In the genomic region with DNA sequence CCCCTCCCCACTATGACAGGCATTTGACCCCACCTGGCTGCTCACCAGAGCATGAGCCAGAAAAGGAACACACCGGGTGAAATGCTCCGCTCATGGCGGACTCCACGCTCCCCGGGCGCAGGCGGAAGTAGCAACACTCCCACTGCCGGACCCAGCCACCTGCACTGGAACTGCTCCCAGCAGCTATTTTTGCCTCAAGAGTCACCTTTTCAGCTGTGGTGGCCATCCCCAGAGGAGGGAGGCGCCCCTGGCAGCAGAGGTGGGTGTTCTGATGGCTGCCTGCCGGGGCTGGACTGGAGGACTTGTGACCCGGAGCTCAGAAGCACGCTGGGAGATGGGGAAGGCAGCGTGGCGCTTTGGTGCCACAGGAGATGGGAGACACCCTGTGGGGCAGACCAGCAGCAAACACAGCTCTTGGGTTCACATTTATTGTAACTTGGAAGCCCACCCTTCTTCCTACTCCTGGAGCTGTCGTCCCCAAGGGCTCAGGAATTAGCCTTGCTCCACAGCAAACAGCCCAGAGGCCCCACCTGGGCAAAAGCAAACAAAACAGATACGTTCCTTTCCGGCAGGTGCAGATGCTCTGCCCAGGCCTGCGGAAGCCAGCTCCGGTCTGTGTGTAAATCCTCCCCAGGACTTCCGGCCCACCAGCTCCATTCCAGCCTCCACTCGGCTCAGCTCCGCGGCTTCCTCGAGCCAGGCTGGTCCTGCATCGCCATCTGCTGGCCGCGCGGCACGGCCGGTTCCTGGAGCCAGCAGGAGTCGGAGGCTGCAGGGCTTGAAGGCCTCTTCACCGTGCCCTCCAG, we compare ENCODE assay signal across 8 cellular contexts. TPM values are rescaled to one million over a fixed set of nuclear protein-coding genes. Genes with fewer than 3 reads are reported as not detected.
DNase-seq lines count a peak whose midpoint lies in the region; ATAC-seq and TF ChIP-seq lines count a peak whose summit lies in the region.

No MANE protein-coding gene starts in this region.

- H4K20me1 ChIP-seq in PC-9 (ENCODE audit: insufficient read depth): peaks cover 54% of the 10 kb centered on the region

- no peaks in the 10 kb centered on the region for H3K27me3 Mint-ChIP-seq in activated T-cell treated with anti-CD3 and anti-CD28 coated beads, Interleukin-2, amount 50 U/mL, for 24 hours

- no peaks in the 10 kb centered on the region for H3K9me3 ChIP-seq in PC-9 (ENCODE audit: insufficient read depth, low read depth)

- H3K9me2 ChIP-seq in PC-9 (ENCODE audit: insufficient read depth): no peaks in the 10 kb centered on the region

- POLR2A ChIA-PET in PC-9 (lab: Charles Lee; ENCODE audit: unreplicated experiment): interaction anchor here (0.5 to 0.6 kb wide), 5 partner anchors 15 to 1331 kb away, joined by 3 to 8 read pairs (median 5); no protein-coding TSS in a partner anchor

- H3K27ac Mint-ChIP-seq in activated T-cell treated with anti-CD3 and anti-CD28 coated beads, Interleukin-2, amount 50 U/mL, for 24 hours: peak overlapping the region; percentile 96

- peak overlapping the region; percentile 5; the same call in 1 of the 2 replicates for H3K4me3 ChIP-seq in PC-9

- peaks cover 83% of the 10 kb centered on the region for H3K36me3 Mint-ChIP-seq in activated T-cell treated with anti-CD3 and anti-CD28 coated beads, Interleukin-2, amount 50 U/mL, for 24 hours (ENCODE audit: low read depth)

- in situ Hi-C loops in GM13976 (cut with MboI; ENCODE audit: low sequenced_read_pairs, unreplicated experiment): loop anchor here (25.0 kb wide), 2 partner anchors 658 to 833 kb away; a partner anchor contains a TSS

- peaks cover 37% of the 10 kb centered on the region for H3K4me1 ChIP-seq in PC-9 (replicated peaks; ENCODE audit: insufficient read depth)

- peaks cover 17% of the 10 kb centered on the region; the same call in 1 of the 2 replicates for H3K36me3 ChIP-seq in PC-9 (ENCODE audit: low read depth)

- TF ChIP-seq CTCF in GM13976 (IDR thresholded peaks at IDR 0.05; ENCODE audit: borderline replicate concordance, control extremely low read depth, extremely low read depth, insufficient read depth, missing control alignments) (peak; percentile 99), PC-9 (conservative IDR thresholded peaks at IDR 0.05) (peak; percentile 98)

- no peak overlapping the region for H2AFZ ChIP-seq in PC-9

- ATAC-seq in GM21717 (IDR thresholded peaks at IDR 0.05; ENCODE audit: unreplicated experiment): no peak

- no peaks in the 10 kb centered on the region for H3K9me3 Mint-ChIP-seq in activated T-cell treated with anti-CD3 and anti-CD28 coated beads, Interleukin-2, amount 50 U/mL, for 24 hours

- intact Hi-C loops in PC-9 (cut with micrococcal nuclease; ENCODE audit: unreplicated experiment): loop anchor here (1.0 to 10.0 kb wide), 5 partner anchors 34 to 762 kb away; a partner anchor contains a TSS

- DNase-seq in GM13976 (ENCODE audit: low spot score): peak; percentile 88
- peak; percentile 47 for DNase-seq in KG1 (lab: John Stamatoyannopoulos, UW)
- peak; percentile 87 to 91 for DNase-seq in PC-9
- peak; percentile 92 for DNase-seq in activated T-cell treated with anti-CD3 and anti-CD28 coated beads, Interleukin-2, amount 50 U/mL, for 24 hours
- DNase-seq in erythroblast (lab: John Stamatoyannopoulos, UW): peak; percentile 95 to 97
- DNase-seq in myocyte (ENCODE audit: low read depth): peak; percentile 85
- peak; percentile 93 for DNase-seq in stimulated activated CD8-positive, alpha-beta memory T cell treated with anti-CD3 and anti-CD28 coated beads, Interleukin-4, amount 100 ng/mL, for 48 hours

- H3K4me2 ChIP-seq in PC-9: peak overlapping the region; percentile 60

- CTCF ChIA-PET in PC-9 (lab: Charles Lee): interaction anchor here (0.6 to 1.2 kb wide), 28 partner anchors 9 to 1224 kb away, joined by 3 to 17 read pairs (median 4); a partner anchor contains a TSS

- peaks cover 80% of the 10 kb centered on the region for H3K4me1 Mint-ChIP-seq in activated T-cell treated with anti-CD3 and anti-CD28 coated beads, Interleukin-2, amount 50 U/mL, for 24 hours (ENCODE audit: low read depth)

- H3K4me3 Mint-ChIP-seq in activated T-cell treated with anti-CD3 and anti-CD28 coated beads, Interleukin-2, amount 50 U/mL, for 24 hours: peak overlapping the region; percentile 97

- no peaks in the 10 kb centered on the region for H3K27me3 ChIP-seq in PC-9 (ENCODE audit: insufficient read depth, low read depth)

- H3K79me2 ChIP-seq in PC-9 (ENCODE audit: low read depth): peaks cover 37% of the 10 kb centered on the region

- no TSS peak for BruUV-seq in PC-9 (replicated peaks; lab: Mats Ljungman, UMichigan)

- no peak overlapping the region for H3K27ac ChIP-seq in PC-9

- peaks cover 81% of the 10 kb centered on the region for H3F3A ChIP-seq in PC-9 (ENCODE audit: insufficient read depth, low read depth)

- TF ChIP-seq POLR2A in erythroblast (IDR thresholded peaks at IDR 0.05; ENCODE audit: low read length): no peak

RNA-seq across cellular contexts. Expression of a gene that starts 3.7 kb away (rescaled TPM):
- 60.7 and 94.3 TPM in 2 replicates for total RNA-seq in PC-9 (2021)
- total RNA-seq in myocyte: 81.4 and 89.9 TPM in 2 replicates
- 79.9 TPM for polyA plus RNA-seq in myocyte (2012)

RNA-seq across cellular contexts. Expression of a gene that starts 8.5 kb away (rescaled TPM):
- total RNA-seq in PC-9 (2021): 488 and 588 TPM in 2 replicates
- total RNA-seq in myocyte: 248 and 255 TPM in 2 replicates
- polyA plus RNA-seq in myocyte (2012): 527 TPM

RNA-seq across cellular contexts. Expression of a gene that starts 26.8 kb away (rescaled TPM):
- total RNA-seq in PC-9 (2021) (36.9 TPM in 2 replicates), myocyte (21.0 TPM in 2 replicates)
- 20.3 TPM for polyA plus RNA-seq in myocyte (2012)

RNA-seq across cellular contexts. Expression of a gene that starts 41.7 kb away (rescaled TPM):
- total RNA-seq in PC-9 (2021) (2.5 and 2.8 TPM in 2 replicates), myocyte (0.05 TPM in 1 of 2 replicates, not detected in the other)
- 0.01 TPM for polyA plus RNA-seq in myocyte (2012)
